Comparison of ENCODE assay signal across 9 cellular contexts in genomic region chr12:6958609-6959375, GRCh38.
DNase-seq lines count a peak whose midpoint lies in the region; ATAC-seq lines count a peak whose summit lies in the region.
"Had no signal": no experiment of that assay in that cellular context is flagged by ENCODE, and none has a peak within 500 bp of the region (broad histone marks: within the 10 kb centered on the region; RNA-seq: fewer than 3 reads in every experiment).

No MANE protein-coding gene starts in this region.

- no peaks in the 10 kb centered on the region for H3K9me3 Mint-ChIP-seq in effector memory CD8-positive, alpha-beta T cell
- H3K9me3 Mint-ChIP-seq: nephron had no signal

- ATAC-seq in GM19372 (IDR thresholded peaks at IDR 0.05; ENCODE audit: low read depth, unreplicated experiment) (peak; percentile 39), HG03378 (IDR thresholded peaks at IDR 0.05; ENCODE audit: unreplicated experiment) (peak; percentile 43), HG03457 (IDR thresholded peaks at IDR 0.05; ENCODE audit: unreplicated experiment) (no peak)
- peak; percentile 44 for ATAC-seq in activated CD4-positive, CD25-positive, alpha-beta regulatory T cell treated with anti-CD3 and anti-CD28 coated beads, Interleukin-2, amount 50 U/mL, for 24 hours
- ATAC-seq in effector memory CD8-positive, alpha-beta T cell (replicated peaks), result peak; percentile 60

- H3K4me3 Mint-ChIP-seq in effector memory CD8-positive, alpha-beta T cell, result peak overlapping the region; percentile 98
- H3K4me3 Mint-ChIP-seq: nephron had no signal

- peak; percentile 68 to 77 (median 77) for DNase-seq in effector memory CD8-positive, alpha-beta T cell
- DNase-seq in stimulated activated CD4-positive, alpha-beta T cell treated with anti-CD3 and anti-CD28 coated beads, Interleukin-4, amount 100 ng/mL, for 1 hour, result peak; percentile 66
- DNase-seq in NCI-H748 treated with DMSO at 0.1 percent for 48 hours (lab: John Stamatoyannopoulos, UW) (no peak), DMS 273 treated with DMSO at 0.1 percent for 48 hours (lab: John Stamatoyannopoulos, UW) (no peak)

- H3K27me3 Mint-ChIP-seq in effector memory CD8-positive, alpha-beta T cell, result no peaks in the 10 kb centered on the region

- H3K36me3 Mint-ChIP-seq in effector memory CD8-positive, alpha-beta T cell (ENCODE audit: insufficient read depth), result peaks cover 84% of the 10 kb centered on the region

- peak overlapping the region; percentile 98 to 99 for H3K27ac Mint-ChIP-seq in effector memory CD8-positive, alpha-beta T cell

- peaks cover 78 to 79% of the 10 kb centered on the region in 2 donors for H3K4me1 Mint-ChIP-seq in effector memory CD8-positive, alpha-beta T cell (ENCODE audit: low read depth in 2 of 2)

Comparison
In these comparisons a context has a peak if more than half of its experiments do, and no peak if none do; other contexts are left out.
1. DNase-seq: peak in effector memory CD8-positive, alpha-beta T cell (3 of 3) and stimulated activated CD4-positive, alpha-beta T cell treated with anti-CD3 and anti-CD28 coated beads, Interleukin-4, amount 100 ng/mL, for 1 hour (single experiment); none in NCI-H748 treated with DMSO at 0.1 percent for 48 hours (single experiment) and DMS 273 treated with DMSO at 0.1 percent for 48 hours (single experiment).